Comparison of ENCODE assay signal across 13 cellular contexts in the genomic region with DNA sequence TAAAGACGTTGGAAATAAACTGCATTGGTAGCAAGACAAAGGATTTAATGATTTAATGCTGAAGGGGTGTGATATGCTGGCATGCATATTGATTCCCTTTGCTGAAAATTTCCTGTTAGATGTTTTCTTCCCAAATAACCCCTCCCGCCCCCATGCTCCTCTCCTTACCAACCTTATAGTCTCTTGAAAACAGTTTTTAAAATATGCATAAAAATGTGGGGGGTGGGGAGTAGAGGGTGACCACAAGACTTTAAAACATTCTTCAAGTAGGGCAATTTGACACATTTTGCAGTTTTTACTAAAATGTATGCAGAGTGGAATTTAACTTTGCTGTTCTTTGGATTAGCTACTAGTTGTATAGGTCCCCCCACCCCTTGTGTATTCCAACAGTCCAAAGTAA. TPM values are rescaled to one million over a fixed set of nuclear protein-coding genes. Genes with fewer than 3 reads are reported as not detected.
A peak's percentile ranks its signal among the peaks of the same experiment; 100 is the strongest.
DNase-seq lines count a peak whose midpoint lies in the region; ATAC-seq and TF ChIP-seq lines count a peak whose summit lies in the region.
"Had no signal": no experiment of that assay in that cellular context is flagged by ENCODE, and none has a peak within 500 bp of the region (broad histone marks: within the 10 kb centered on the region; RNA-seq: fewer than 3 reads in every experiment).

No MANE protein-coding gene starts in this region.

- H2AFZ ChIP-seq in H9 (ENCODE audit: low read length) = no peak overlapping the region

- no peak overlapping the region for H2AK5ac ChIP-seq in H9 (ENCODE audit: insufficient read length, low read length)

- no peak for DNase-seq in H9
- peak; percentile 62 for DNase-seq in choroid plexus epithelial cell (ENCODE audit: low read depth)
- no peak for DNase-seq in spleen
- DNase-seq in omental fat pad (ENCODE audit: low spot score) = no peak
- no peak for DNase-seq in stimulated activated CD4-positive, alpha-beta T cell treated with anti-CD3 and anti-CD28 coated beads, Interleukin-15, amount 100 ng/mL, for 24 hours
- DNase-seq in SK-N-DZ (ENCODE audit: low spot score) = no peak
- no peak for DNase-seq in NCI-H1694 (lab: John Stamatoyannopoulos, UW)
- DNase-seq: effector memory CD8-positive, alpha-beta T cell; KG1; kidney glomerular epithelial cell; RPMI8226 had no signal

- intact Hi-C loops in spleen (cut with DNase I; ENCODE audit: low total_unique reads) = no loop called here

- H3K4me3 Mint-ChIP-seq in H9 = no peak overlapping the region; a peak in 1 of 5 replicates
- H3K4me3 Mint-ChIP-seq: activated T-helper 17 cell treated with anti-CD3 and anti-CD28 coated beads, Interleukin-2, amount 50 U/mL, for 72 hours; effector memory CD8-positive, alpha-beta T cell had no signal

- no peaks in the 10 kb centered on the region for H3K36me3 Mint-ChIP-seq in H9 (ENCODE audit: insufficient read depth in 1 of 3, low read depth in 3 of 3)

- no peaks in the 10 kb centered on the region; the same call in 1 of the 2 replicates for H3K27me3 ChIP-seq in H9 (ENCODE audit: insufficient read depth, low read length)
- peaks cover 0 to 58% (median 3%) of the 10 kb centered on the region in 7 donors for H3K27me3 ChIP-seq in spleen (replicated peaks in 1 of 7)

- H2BK5ac ChIP-seq in H9 (ENCODE audit: insufficient read length, low read length) = no peak overlapping the region

- H3K27ac Mint-ChIP-seq in H9 = no peak overlapping the region
- H3K27ac Mint-ChIP-seq: activated T-helper 17 cell treated with anti-CD3 and anti-CD28 coated beads, Interleukin-2, amount 50 U/mL, for 72 hours; effector memory CD8-positive, alpha-beta T cell had no signal

- WGBS in H9 (ENCODE audit: extremely low coverage, insufficient read length, low lambda C conversion rate) = no CpG with 5 or more reads among the region's 2 CpGs
- WGBS in mesodermal cell (ENCODE audit: insufficient coverage in 2 of 2), 2 experiments = no CpG with 5 or more reads among the region's 2 CpGs
- 13 to 29% (median 16%) methylated on average over 2 of the region's 2 CpGs for WGBS in spleen, 5 donors

- H3K36me3 ChIP-seq in mesodermal cell (ENCODE audit: control insufficient read depth, insufficient read depth, low read length) (no peaks in the 10 kb centered on the region), spleen (no peaks in the 10 kb centered on the region)

- TF ChIP-seq CTCF in H9 (conservative IDR thresholded peaks at IDR 0.05) (no peak), choroid plexus epithelial cell (conservative IDR thresholded peaks at IDR 0.05; ENCODE audit: low read depth, low read length) (no peak), spleen (IDR thresholded peaks at IDR 0.05 in 8 of 11, conservative IDR thresholded peaks at IDR 0.05 in 3 of 11) (no peak), omental fat pad (IDR thresholded peaks at IDR 0.05) (no peak)

- peaks cover 5% of the 10 kb centered on the region; the same call in 1 of the 2 replicates for H3K4me1 ChIP-seq in H9 (ENCODE audit: insufficient read depth, low read length)
- peaks cover 59% of the 10 kb centered on the region for H3K4me1 ChIP-seq in mesodermal cell (ENCODE audit: control insufficient read depth, insufficient read depth, low read length, poor library complexity, severe bottlenecking)
- peaks cover 0 to 23% (median 5%) of the 10 kb centered on the region in 6 donors for H3K4me1 ChIP-seq in spleen

- H4K20me1 ChIP-seq in H9 (ENCODE audit: control insufficient read depth, insufficient read depth, insufficient read length) = no peaks in the 10 kb centered on the region

- H3K4me3 ChIP-seq in choroid plexus epithelial cell (ENCODE audit: low read depth, low read length) (peak overlapping the region; percentile 77), mesodermal cell (ENCODE audit: extremely low read depth, insufficient read depth, low read length, poor library complexity, severe bottlenecking) (peak overlapping the region; percentile 47), spleen (peak overlapping the region; percentile 32 to 67 (median 44))

- no peak overlapping the region for H2BK12ac ChIP-seq in H9 (ENCODE audit: insufficient read length, low read depth, low read length)

- peak overlapping the region; percentile 81 for H3K4me2 ChIP-seq in H9 (ENCODE audit: insufficient read depth, insufficient read length, low read length)

- H3K27me3 Mint-ChIP-seq in H9 (ENCODE audit: low read depth) = peaks cover 25% of the 10 kb centered on the region

- H3T11ph ChIP-seq in H9 (ENCODE audit: low read length) = no peak overlapping the region

- no peak overlapping the region for H3K18ac ChIP-seq in H9 (ENCODE audit: insufficient read length, low read depth, low read length)

- H4K91ac ChIP-seq in H9 (ENCODE audit: insufficient read length, low read depth, low read length) = no peak overlapping the region

- H4K5ac ChIP-seq in H9 (ENCODE audit: insufficient read length, low read depth, low read length) = no peak overlapping the region

- no peak overlapping the region for H2BK120ac ChIP-seq in H9 (ENCODE audit: low read depth, low read length, poor library complexity, severe bottlenecking)

- H3K9me3 ChIP-seq in H9 (ENCODE audit: control insufficient read depth, low read depth, low read length) = no peaks in the 10 kb centered on the region
- H3K9me3 ChIP-seq in mesodermal cell (ENCODE audit: control insufficient read depth, low read length) = no peaks in the 10 kb centered on the region
- H3K9me3 ChIP-seq in spleen = no peaks in the 10 kb centered on the region

- H3K4me1 Mint-ChIP-seq in H9 = peaks cover 62 to 63% of the 10 kb centered on the region in 2 experiments
- H3K4me1 Mint-ChIP-seq: activated T-helper 17 cell treated with anti-CD3 and anti-CD28 coated beads, Interleukin-2, amount 50 U/mL, for 72 hours had no signal

- no peak overlapping the region for H2BK15ac ChIP-seq in H9 (ENCODE audit: low read depth, low read length)

- H3K9me3 Mint-ChIP-seq in H9 = no peaks in the 10 kb centered on the region; a peak in 1 of 5 replicates
- H3K9me3 Mint-ChIP-seq: activated T-helper 17 cell treated with anti-CD3 and anti-CD28 coated beads, Interleukin-2, amount 50 U/mL, for 72 hours; effector memory CD8-positive, alpha-beta T cell had no signal

- H4K8ac ChIP-seq in H9 (replicated peaks; ENCODE audit: insufficient read length, low read depth, low read length) = no peak overlapping the region

- no peak for ATAC-seq in omental fat pad (ENCODE audit: low FRiP score)
- ATAC-seq: activated T-helper 17 cell treated with anti-CD3 and anti-CD28 coated beads, Interleukin-2, amount 50 U/mL, for 72 hours; effector memory CD8-positive, alpha-beta T cell had no signal

- no peak overlapping the region for H3K27ac ChIP-seq in H9 (ENCODE audit: insufficient read length, low read depth, low read length)
- peak overlapping the region; percentile 93 for H3K27ac ChIP-seq in mesodermal cell (ENCODE audit: low read depth, low read length, severe bottlenecking)
- H3K27ac ChIP-seq in spleen = peak overlapping the region in 7 of 8 donors; percentile 61 to 83 (median 79)

- H3K9ac ChIP-seq in H9 (ENCODE audit: extremely low read depth, insufficient read length, low read length) = no peak overlapping the region

- no peak overlapping the region for H3K23ac ChIP-seq in H9 (ENCODE audit: insufficient read length, low read depth, low read length)

- H3K79me2 ChIP-seq in H9 (ENCODE audit: insufficient read depth, low read length) = no peaks in the 10 kb centered on the region

- no peak overlapping the region for H3K56ac ChIP-seq in H9 (ENCODE audit: insufficient read length, low read depth, low read length)

- no peak overlapping the region for H2BK20ac ChIP-seq in H9 (ENCODE audit: low read depth, low read length, poor library complexity, severe bottlenecking)

- no peak for TF ChIP-seq POLR2A in spleen (IDR thresholded peaks at IDR 0.05)

- peaks cover 12% of the 10 kb centered on the region for H3K23me2 ChIP-seq in H9 (ENCODE audit: insufficient read length, low read depth, low read length, poor library complexity, severe bottlenecking)

- no peak overlapping the region for H3K4ac ChIP-seq in H9 (ENCODE audit: low read depth, low read length)

- no peak overlapping the region for H3K14ac ChIP-seq in H9 (ENCODE audit: insufficient read depth, low read length)

- no peaks in the 10 kb centered on the region for H3K79me1 ChIP-seq in H9 (ENCODE audit: insufficient read depth, low read depth, low read length, poor library complexity, severe bottlenecking)

RNA-seq across cellular contexts. Expression of a gene that starts 0.9 kb away (rescaled TPM):
- 0.22 and 0.29 TPM in 2 replicates for total RNA-seq in H9 (2021)
- polyA plus RNA-seq in mesodermal cell (2013, experiment 1 of 2) = 10.4 TPM
- 9.4 TPM for polyA plus RNA-seq in mesodermal cell (2013, experiment 2 of 2)
- 10 to 100 TPM in 2 of 7 donors, 1 to 10 TPM in 5; 6.4 to 13.0 (median 9.4) TPM for total RNA-seq in spleen
- 1 to 10 TPM; 1.5 to 2.3 (median 1.9) TPM for polyA plus RNA-seq in spleen
- 10 to 100 TPM in 1 of 4 donors, 1 to 10 TPM in 3; 2.6 to 11.2 (median 3.4) TPM for total RNA-seq in omental fat pad
- polyA plus RNA-seq in SK-N-DZ (2014; cell fraction: cytosol; rRNA removed) = 6.5 and 11.3 TPM in 2 replicates
- 4.6 TPM in 2 replicates for polyA plus RNA-seq in SK-N-DZ (2014; cell fraction: nucleus; rRNA removed)
- total RNA-seq: activated T-helper 17 cell treated with anti-CD3 and anti-CD28 coated beads, Interleukin-2, amount 50 U/mL, for 72 hours had no signal
